In the genomic region with DNA sequence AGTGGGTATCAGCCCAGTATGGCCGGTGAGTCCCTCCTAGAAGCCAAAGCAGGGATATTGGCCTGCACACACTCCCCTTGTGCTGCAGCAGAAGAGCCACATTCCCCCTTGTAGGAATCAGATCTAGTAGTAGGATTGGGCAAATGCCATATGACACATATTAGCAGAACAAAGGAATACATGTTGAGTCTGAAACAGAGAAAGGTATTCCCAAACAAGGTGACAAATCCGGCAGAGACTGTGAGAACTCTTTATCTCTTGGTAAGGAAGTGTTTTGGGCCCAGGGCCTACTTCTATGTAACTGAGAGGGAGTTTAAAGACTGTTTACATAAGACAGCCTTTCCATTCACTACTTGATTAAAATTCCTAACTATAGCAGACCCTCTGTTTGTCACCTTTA, we compare ENCODE assay signal across 22 cellular contexts.
DNase-seq lines count a peak whose midpoint lies in the region; ATAC-seq, FAIRE-seq and TF ChIP-seq lines count a peak whose summit lies in the region.
"Had no signal": no experiment of that assay in that cellular context is flagged by ENCODE, and none has a peak within 500 bp of the region (broad histone marks: within the 10 kb centered on the region; RNA-seq: fewer than 3 reads in every experiment).

No MANE protein-coding gene starts in this region.

- FAIRE-seq in astrocyte (lab: Jason Lieb, UNC): no peak
- FAIRE-seq: GM12891, GM18507, H54 had no signal

- no peak overlapping the region for H4K8ac ChIP-seq in H9 (replicated peaks; ENCODE audit: insufficient read length, low read depth, low read length)

- ATAC-seq in GM18858 (IDR thresholded peaks at IDR 0.05; ENCODE audit: unreplicated experiment) (no peak), HG02938 (IDR thresholded peaks at IDR 0.05; ENCODE audit: unreplicated experiment) (no peak), foreskin keratinocyte (no peak)
- ATAC-seq: A549, HCT116 had no signal

- H2BK120ac ChIP-seq in H9 (ENCODE audit: low read depth, low read length, poor library complexity, severe bottlenecking): no peak overlapping the region

- H3K27me3 Mint-ChIP-seq in H9 (ENCODE audit: low read depth) (no peaks in the 10 kb centered on the region), astrocyte (ENCODE audit: low read depth, unreplicated experiment) (no peaks in the 10 kb centered on the region), endodermal cell (ENCODE audit: insufficient read depth) (no peaks in the 10 kb centered on the region)
- H3K27me3 Mint-ChIP-seq: CD4-positive, alpha-beta memory T cell had no signal

- H3K56ac ChIP-seq in H9 (ENCODE audit: insufficient read length, low read depth, low read length): no peak overlapping the region

- H3K4ac ChIP-seq in H9 (ENCODE audit: low read depth, low read length): no peak overlapping the region

- H3T11ph ChIP-seq in H9 (ENCODE audit: low read length): no peak overlapping the region

- H3K4me2 ChIP-seq in GM23248 (ENCODE audit: unreplicated experiment) (no peak overlapping the region), H9 (ENCODE audit: insufficient read depth, insufficient read length, low read length) (no peak overlapping the region), astrocyte (ENCODE audit: low read length) (no peak overlapping the region), smooth muscle cell (no peak overlapping the region)
- H3K4me2 ChIP-seq: A549 had no signal

- H3K9me3 Mint-ChIP-seq in H9 (peaks cover 0 to 2% of the 10 kb centered on the region in 2 experiments; a peak in 1 of 5 replicates), astrocyte (ENCODE audit: unreplicated experiment) (no peaks in the 10 kb centered on the region), endodermal cell (no peaks in the 10 kb centered on the region)

- H3F3A ChIP-seq in GM23248 (ENCODE audit: insufficient read depth) (0 out of 2 replicates have a peak, but pooled peaks cover 11% of the 10 kb centered on the region), smooth muscle cell (ENCODE audit: low read depth) (peaks cover 11% of the 10 kb centered on the region)

- H4K91ac ChIP-seq in H9 (ENCODE audit: insufficient read length, low read depth, low read length): no peak overlapping the region

- H3K79me2 ChIP-seq in GM23248 (ENCODE audit: insufficient read depth) (no peaks in the 10 kb centered on the region), H9 (ENCODE audit: insufficient read depth, low read length) (no peaks in the 10 kb centered on the region), astrocyte (ENCODE audit: insufficient read depth, low read length) (no peaks in the 10 kb centered on the region), smooth muscle cell (ENCODE audit: low read depth) (no peaks in the 10 kb centered on the region)

- TF ChIP-seq CTCF in H9 (conservative IDR thresholded peaks at IDR 0.05) (no peak), astrocyte (IDR thresholded peaks at IDR 0.05; ENCODE audit: insufficient read depth, low read depth, low read length) (no peak), endodermal cell (conservative IDR thresholded peaks at IDR 0.05) (no peak), smooth muscle cell (IDR thresholded peaks at IDR 0.05; ENCODE audit: borderline replicate concordance, insufficient read depth, poor library complexity, severe bottlenecking) (no peak), foreskin keratinocyte (conservative IDR thresholded peaks at IDR 0.05) (no peak)

- H2BK15ac ChIP-seq in H9 (ENCODE audit: low read depth, low read length): no peak overlapping the region

- in situ Hi-C loops in GM23248 (cut with MboI): no loop called here

- H2BK5ac ChIP-seq in H9 (ENCODE audit: insufficient read length, low read length): no peak overlapping the region

- no peaks in the 10 kb centered on the region for H3K9me2 ChIP-seq in GM23248 (ENCODE audit: insufficient read depth)

- H3K9me3 ChIP-seq in GM23248 (ENCODE audit: low read depth) (no peaks in the 10 kb centered on the region), H9 (ENCODE audit: control insufficient read depth, low read depth, low read length) (no peaks in the 10 kb centered on the region), astrocyte (ENCODE audit: insufficient read depth, low read depth, low read length) (no peaks in the 10 kb centered on the region), endodermal cell (ENCODE audit: control insufficient read depth, low read length) (no peaks in the 10 kb centered on the region), smooth muscle cell (replicated peaks; ENCODE audit: low read depth) (no peaks in the 10 kb centered on the region)
- H3K9me3 ChIP-seq: A549 had no signal

- H4K20me1 ChIP-seq in GM23248 (ENCODE audit: insufficient read depth): no peaks in the 10 kb centered on the region
- H4K20me1 ChIP-seq in H9 (ENCODE audit: control insufficient read depth, insufficient read depth, insufficient read length): no peaks in the 10 kb centered on the region
- H4K20me1 ChIP-seq in astrocyte (ENCODE audit: insufficient read depth, low read length): no peaks in the 10 kb centered on the region
- H4K20me1 ChIP-seq in smooth muscle cell (ENCODE audit: low read depth): no peaks in the 10 kb centered on the region

- H3K27me3 ChIP-seq in GM23248 (replicated peaks; ENCODE audit: insufficient read depth): no peaks in the 10 kb centered on the region
- no peaks in the 10 kb centered on the region for H3K27me3 ChIP-seq in H9 (ENCODE audit: insufficient read depth, low read length)
- H3K27me3 ChIP-seq in astrocyte (ENCODE audit: insufficient read depth, low read length): no peaks in the 10 kb centered on the region
- H3K27me3 ChIP-seq in endodermal cell (ENCODE audit: control insufficient read depth, insufficient read depth, low read length, poor library complexity, severe bottlenecking): no peaks in the 10 kb centered on the region
- no peaks in the 10 kb centered on the region for H3K27me3 ChIP-seq in smooth muscle cell (ENCODE audit: low read depth)
- no peaks in the 10 kb centered on the region for H3K27me3 ChIP-seq in foreskin keratinocyte

- no peak overlapping the region for H2BK12ac ChIP-seq in H9 (ENCODE audit: insufficient read length, low read depth, low read length)

- no peak overlapping the region for H3K23ac ChIP-seq in H9 (ENCODE audit: insufficient read length, low read depth, low read length)

- H3K27ac Mint-ChIP-seq in H9: 0 out of 7 replicates have a peak overlapping the region, but pooled peaks of 2 of the 3 experiments have one; percentile 52 to 88
- H3K27ac Mint-ChIP-seq in astrocyte (ENCODE audit: unreplicated experiment): no peak overlapping the region
- peak overlapping the region; percentile 73 for H3K27ac Mint-ChIP-seq in endodermal cell
- H3K27ac Mint-ChIP-seq: CD4-positive, alpha-beta memory T cell had no signal

- no peak overlapping the region for H2AK5ac ChIP-seq in H9 (ENCODE audit: insufficient read length, low read length)

- 27 to 49% methylated on average over 2 of the region's 2 CpGs for WGBS in GM23248 (ENCODE audit: low coverage in 1 of 2, low lambda C conversion rate in 2 of 2, missing lambda C conversion rate in 2 of 2), 2 experiments
- WGBS in H9 (ENCODE audit: extremely low coverage, insufficient read length, low lambda C conversion rate): no CpG with 5 or more reads among the region's 2 CpGs
- WGBS in endodermal cell (ENCODE audit: insufficient coverage in 1 of 2, insufficient read length in 1 of 2), 2 experiments: 72 to 100% methylated on average over 1 to 2 of the region's 2 CpGs
- WGBS in smooth muscle cell (ENCODE audit: low lambda C conversion rate): 88% methylated on average over 2 of the region's 2 CpGs

- H3K27ac ChIP-seq in GM23248: no peak overlapping the region
- H3K27ac ChIP-seq in H9 (ENCODE audit: insufficient read length, low read depth, low read length): no peak overlapping the region
- H3K27ac ChIP-seq in astrocyte (ENCODE audit: low read depth, low read length): no peak overlapping the region
- no peak overlapping the region for H3K27ac ChIP-seq in endodermal cell (ENCODE audit: low read depth, low read length)
- no peak overlapping the region for H3K27ac ChIP-seq in smooth muscle cell (ENCODE audit: low read depth)
- no peak overlapping the region for H3K27ac ChIP-seq in foreskin keratinocyte
- H3K27ac ChIP-seq: A549 had no signal

- no peaks in the 10 kb centered on the region for H3K36me3 ChIP-seq in GM23248 (ENCODE audit: low read depth)
- no peaks in the 10 kb centered on the region for H3K36me3 ChIP-seq in astrocyte (ENCODE audit: insufficient read depth, low read length)
- H3K36me3 ChIP-seq in endodermal cell (ENCODE audit: control insufficient read depth, insufficient read depth, low read length): no peaks in the 10 kb centered on the region
- no peaks in the 10 kb centered on the region for H3K36me3 ChIP-seq in smooth muscle cell (ENCODE audit: low read depth)

- peaks cover 21 to 35% of the 10 kb centered on the region in 2 experiments for H3K4me1 Mint-ChIP-seq in H9
- H3K4me1 Mint-ChIP-seq in astrocyte (ENCODE audit: low read depth, unreplicated experiment): peaks cover 21% of the 10 kb centered on the region
- peaks cover 24% of the 10 kb centered on the region for H3K4me1 Mint-ChIP-seq in endodermal cell
- H3K4me1 Mint-ChIP-seq: CD4-positive, alpha-beta memory T cell had no signal

- H3K36me3 Mint-ChIP-seq in H9 (ENCODE audit: insufficient read depth in 1 of 3, low read depth in 3 of 3): no peaks in the 10 kb centered on the region
- no peaks in the 10 kb centered on the region for H3K36me3 Mint-ChIP-seq in astrocyte (ENCODE audit: low read depth, unreplicated experiment)
- no peaks in the 10 kb centered on the region for H3K36me3 Mint-ChIP-seq in endodermal cell (ENCODE audit: low read depth)
- H3K36me3 Mint-ChIP-seq: CD4-positive, alpha-beta memory T cell had no signal

- peaks cover 43% of the 10 kb centered on the region for H3K4me1 ChIP-seq in GM23248 (ENCODE audit: insufficient read depth)
- H3K4me1 ChIP-seq in H9 (ENCODE audit: insufficient read depth, low read length): peaks cover 4% of the 10 kb centered on the region; the same call in 1 of the 2 replicates
- peaks cover 20% of the 10 kb centered on the region for H3K4me1 ChIP-seq in astrocyte (ENCODE audit: insufficient read depth, low read length)
- no peaks in the 10 kb centered on the region for H3K4me1 ChIP-seq in endodermal cell (ENCODE audit: control insufficient read depth, insufficient read depth, low read length)
- H3K4me1 ChIP-seq in smooth muscle cell (ENCODE audit: low read depth): peaks cover 10% of the 10 kb centered on the region
- H3K4me1 ChIP-seq in foreskin keratinocyte: no peaks in the 10 kb centered on the region
- H3K4me1 ChIP-seq: A549 had no signal

- no peaks in the 10 kb centered on the region for H3K79me1 ChIP-seq in H9 (ENCODE audit: insufficient read depth, low read depth, low read length, poor library complexity, severe bottlenecking)

- H3K9ac ChIP-seq in GM23248: no peak overlapping the region
- no peak overlapping the region for H3K9ac ChIP-seq in H9 (ENCODE audit: extremely low read depth, insufficient read length, low read length)
- H3K9ac ChIP-seq in astrocyte (ENCODE audit: low read length): no peak overlapping the region
- no peak overlapping the region for H3K9ac ChIP-seq in endodermal cell (ENCODE audit: extremely low read depth, low read length, poor library complexity, severe bottlenecking)
- no peak overlapping the region for H3K9ac ChIP-seq in smooth muscle cell (ENCODE audit: low read depth)

- no peak overlapping the region for H3K4me3 Mint-ChIP-seq in H9
- no peak overlapping the region for H3K4me3 Mint-ChIP-seq in astrocyte (ENCODE audit: unreplicated experiment)
- no peak overlapping the region for H3K4me3 Mint-ChIP-seq in endodermal cell
- H3K4me3 Mint-ChIP-seq: CD4-positive, alpha-beta memory T cell had no signal

- H3K23me2 ChIP-seq in H9 (ENCODE audit: insufficient read length, low read depth, low read length, poor library complexity, severe bottlenecking): no peaks in the 10 kb centered on the region

- H4K5ac ChIP-seq in H9 (ENCODE audit: insufficient read length, low read depth, low read length): no peak overlapping the region

- DNase-seq in GM23248 (peak; percentile 14), H9 (no peak), astrocyte (ENCODE audit: low read depth) (peak; percentile 38), endodermal cell (peak; percentile 51), smooth muscle cell (lab: John Stamatoyannopoulos, UW; ENCODE audit: unreplicated experiment) (no peak), foreskin keratinocyte (no peak)
- DNase-seq: 8988T; ACHN; C1 segment of cervical spinal cord; Calu3; CD4-positive, alpha-beta memory T cell; COR-L47; DMS53; DMS79 treated with DMSO at 0.1 percent for 48 hours; GF-D8 had no signal

- H2BK20ac ChIP-seq in H9 (ENCODE audit: low read depth, low read length, poor library complexity, severe bottlenecking): no peak overlapping the region

- H3K4me3 ChIP-seq in GM23248: no peak overlapping the region
- H3K4me3 ChIP-seq in astrocyte (ENCODE audit: insufficient read depth, low read depth, low read length): no peak overlapping the region
- H3K4me3 ChIP-seq in endodermal cell (ENCODE audit: low read length): no peak overlapping the region
- H3K4me3 ChIP-seq in smooth muscle cell: no peak overlapping the region
- H3K4me3 ChIP-seq: A549 had no signal

- H2AFZ ChIP-seq in GM23248: no peak overlapping the region
- no peak overlapping the region for H2AFZ ChIP-seq in H9 (ENCODE audit: low read length)
- H2AFZ ChIP-seq in astrocyte (ENCODE audit: low read depth, low read length): no peak overlapping the region
- H2AFZ ChIP-seq in smooth muscle cell (ENCODE audit: low read depth): no peak overlapping the region

- no peak overlapping the region for H3K14ac ChIP-seq in H9 (ENCODE audit: insufficient read depth, low read length)

- H3K18ac ChIP-seq in H9 (ENCODE audit: insufficient read length, low read depth, low read length): no peak overlapping the region

Comparison
In these comparisons a context has a peak if more than half of its experiments do, and no peak if none do; other contexts are left out.
1. DNase-seq: peak in GM23248 (single experiment), astrocyte (single experiment) and endodermal cell (single experiment); none in H9 (single experiment), smooth muscle cell (single experiment) and foreskin keratinocyte (0 of 2).